In the genomic region with DNA sequence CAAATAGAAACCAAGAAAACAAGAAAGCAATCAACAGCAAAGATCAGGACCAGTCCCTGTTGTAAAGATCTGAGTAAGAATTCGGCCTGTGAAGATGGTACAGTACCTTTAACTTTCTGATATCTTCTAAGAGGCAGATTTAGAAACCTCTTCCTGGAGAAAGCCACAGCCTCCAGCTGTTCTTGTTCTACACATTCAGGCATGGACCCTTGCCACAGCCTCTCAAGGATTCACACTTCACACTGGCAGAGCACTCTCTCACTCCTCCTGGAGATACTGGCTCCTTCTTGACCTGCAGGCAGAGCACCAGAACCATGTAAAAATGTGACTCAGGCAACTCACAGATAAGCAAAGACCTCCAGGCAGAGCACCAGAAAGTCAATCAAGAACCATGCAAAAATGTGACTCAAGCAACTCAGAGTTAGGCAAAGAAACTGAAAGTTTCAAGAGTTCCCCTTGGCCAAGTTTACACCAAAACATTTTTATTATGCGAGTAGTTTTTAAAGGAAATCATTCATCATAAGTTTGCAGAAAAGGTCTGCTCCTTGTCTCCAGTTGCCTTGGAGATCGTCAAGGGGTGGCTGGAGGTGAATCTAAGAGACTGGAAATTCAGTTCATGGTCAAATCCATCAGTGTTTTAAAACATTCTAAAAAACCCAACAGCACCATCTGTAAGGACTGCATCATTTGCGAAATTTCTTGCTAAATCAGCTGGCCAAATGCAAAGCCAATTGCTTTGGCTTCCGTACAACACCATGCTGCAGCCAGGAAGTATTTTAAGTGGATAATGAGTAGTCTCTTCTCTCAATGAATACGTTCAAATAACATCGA, we compare ENCODE assay signal across 8 cellular contexts.
DNase-seq lines count a peak whose midpoint lies in the region; ATAC-seq and TF ChIP-seq lines count a peak whose summit lies in the region.

No MANE protein-coding gene starts in this region.

- POLR2A ChIA-PET in CD8-positive, alpha-beta T cell (lab: Charles Lee) = interaction anchor here (1.0 kb wide), 1 partner anchor 12 kb away, joined by 4 read pairs; no protein-coding TSS in a partner anchor
- POLR2A ChIA-PET in SK-N-SH (lab: Yijun Ruan, JAX) = no interaction called here
- POLR2A ChIA-PET in Caco-2 (lab: Charles Lee) = no interaction called here

- no peaks in the 10 kb centered on the region for H3K9me3 ChIP-seq in CD8-positive, alpha-beta T cell (ENCODE audit: low read length)
- H3K9me3 ChIP-seq in SK-N-SH (no peaks in the 10 kb centered on the region), vagina (no peaks in the 10 kb centered on the region), Caco-2 (no peaks in the 10 kb centered on the region)

- intact Hi-C loops in CD8-positive, alpha-beta T cell (cut with DNase I, micrococcal nuclease) = no loop called here
- intact Hi-C loops in vagina (cut with DNase I) (no loop called here), Caco-2 (cut with micrococcal nuclease; ENCODE audit: unreplicated experiment) (no loop called here)

- peak overlapping the region; percentile 73 for H3K27ac Mint-ChIP-seq in CD8-positive, alpha-beta T cell
- H3K27ac Mint-ChIP-seq in naive B cell (peak overlapping the region; percentile 22 to 93 (median 82)), Caco-2 (ENCODE audit: unreplicated experiment) (no peak overlapping the region)

- no peaks in the 10 kb centered on the region for H3K36me3 ChIP-seq in CD8-positive, alpha-beta T cell (ENCODE audit: insufficient read depth, low read length)
- H3K36me3 ChIP-seq in SK-N-SH (replicated peaks in 1 of 2; ENCODE audit: control insufficient read depth in 1 of 2, insufficient read depth in 2 of 2, low read length in 1 of 2) (no peaks in the 10 kb centered on the region), vagina (no peaks in the 10 kb centered on the region), Caco-2 (ENCODE audit: control insufficient read depth, insufficient read depth, low read length) (no peaks in the 10 kb centered on the region)

- CTCF ChIA-PET in CD8-positive, alpha-beta T cell (lab: Charles Lee) = no interaction called here
- CTCF ChIA-PET in SK-N-SH (lab: Yijun Ruan, JAX) (no interaction called here), Caco-2 (lab: Charles Lee) (no interaction called here)

- H3K27me3 Mint-ChIP-seq in CD8-positive, alpha-beta T cell (ENCODE audit: low read depth) = no peaks in the 10 kb centered on the region
- H3K27me3 Mint-ChIP-seq in naive B cell (no peaks in the 10 kb centered on the region), Caco-2 (ENCODE audit: insufficient read depth, unreplicated experiment) (no peaks in the 10 kb centered on the region)

- peak overlapping the region; percentile 5 for H3K4me3 ChIP-seq in CD8-positive, alpha-beta T cell (ENCODE audit: low read depth, low read length)
- H3K4me3 ChIP-seq in SK-N-SH (ENCODE audit: low read depth in 2 of 2, low read length in 1 of 2) (no peak overlapping the region), choroid plexus epithelial cell (ENCODE audit: low read depth, low read length) (no peak overlapping the region), vagina (no peak overlapping the region), Caco-2 (ENCODE audit: low read depth, low read length) (no peak overlapping the region)

- H3K9me3 Mint-ChIP-seq in CD8-positive, alpha-beta T cell = no peaks in the 10 kb centered on the region
- H3K9me3 Mint-ChIP-seq in naive B cell = peaks cover 0 to 10% (median 2%) of the 10 kb centered on the region in 7 donors
- H3K9me3 Mint-ChIP-seq in Caco-2 (ENCODE audit: unreplicated experiment) = peaks cover 10% of the 10 kb centered on the region

- no peak overlapping the region for H3K27ac ChIP-seq in CD8-positive, alpha-beta T cell (ENCODE audit: low read depth, low read length)
- peak overlapping the region; percentile 29 to 51; a peak in 2 of 4 replicates for H3K27ac ChIP-seq in SK-N-SH (ENCODE audit: low read depth in 2 of 2, low read length in 1 of 2)
- H3K27ac ChIP-seq in vagina = peak overlapping the region; percentile 28

- TF ChIP-seq EP300 in SK-N-SH (IDR thresholded peaks at IDR 0.05; ENCODE audit: borderline replicate concordance in 1 of 2, low read depth in 1 of 2, low read length in 1 of 2) = no peak

- no TSS peak for BruUV-seq in Caco-2 (replicated peaks; lab: Mats Ljungman, UMichigan)

- peak overlapping the region; percentile 57 for H3K4me3 Mint-ChIP-seq in CD8-positive, alpha-beta T cell
- H3K4me3 Mint-ChIP-seq in naive B cell (peak overlapping the region; percentile 25 to 95 (median 82)), Caco-2 (ENCODE audit: unreplicated experiment) (no peak overlapping the region)

- no peak overlapping the region for H3K9ac ChIP-seq in SK-N-SH

- H3K4me1 Mint-ChIP-seq in CD8-positive, alpha-beta T cell (ENCODE audit: low read depth) = peaks cover 92% of the 10 kb centered on the region
- H3K4me1 Mint-ChIP-seq in naive B cell (peaks cover 49 to 97% (median 77%) of the 10 kb centered on the region in 3 donors), Caco-2 (ENCODE audit: low read depth, unreplicated experiment) (peaks cover 19% of the 10 kb centered on the region)

- no peaks in the 10 kb centered on the region for H3K27me3 ChIP-seq in CD8-positive, alpha-beta T cell (ENCODE audit: insufficient read depth, low read length)
- H3K27me3 ChIP-seq in SK-N-SH (ENCODE audit: insufficient read depth) (no peaks in the 10 kb centered on the region), vagina (no peaks in the 10 kb centered on the region), Caco-2 (replicated peaks; ENCODE audit: control insufficient read depth, insufficient read depth, low read length) (no peaks in the 10 kb centered on the region)

- peak overlapping the region; percentile 6; the same call in 1 of the 2 replicates for H3K4me2 ChIP-seq in SK-N-SH

- 54% methylated on average over 7 of the region's 7 CpGs for WGBS in SK-N-SH (ENCODE audit: low lambda C conversion rate)

- no peaks in the 10 kb centered on the region for H3K36me3 Mint-ChIP-seq in CD8-positive, alpha-beta T cell
- no peaks in the 10 kb centered on the region for H3K36me3 Mint-ChIP-seq in naive B cell
- H3K36me3 Mint-ChIP-seq in Caco-2 (ENCODE audit: insufficient read depth, unreplicated experiment) = no peaks in the 10 kb centered on the region

- DNase-seq in CD8-positive, alpha-beta T cell = peak in 4 of 7 experiments; percentile 4 to 56 (median 24)
- DNase-seq in SK-N-SH (no peak), choroid plexus epithelial cell (ENCODE audit: low read depth) (peak; percentile 73), naive B cell (peak; percentile 26), vagina (ENCODE audit: extremely low spot score in 2 of 2) (no peak), Caco-2 (no peak)

- no peaks in the 10 kb centered on the region for H3K9me2 ChIP-seq in SK-N-SH

- no peak overlapping the region for H2AFZ ChIP-seq in SK-N-SH (ENCODE audit: low read depth)

- no peaks in the 10 kb centered on the region for H3F3A ChIP-seq in SK-N-SH (replicated peaks; ENCODE audit: insufficient read depth)

- no peak for TF ChIP-seq CTCF in CD8-positive, alpha-beta T cell (IDR thresholded peaks at IDR 0.05)
- no peak for TF ChIP-seq CTCF in SK-N-SH (IDR thresholded peaks at IDR 0.05)
- no peak for TF ChIP-seq CTCF in choroid plexus epithelial cell (conservative IDR thresholded peaks at IDR 0.05; ENCODE audit: low read depth, low read length)
- no peak for TF ChIP-seq CTCF in vagina (IDR thresholded peaks at IDR 0.05)
- TF ChIP-seq CTCF in Caco-2 (IDR thresholded peaks at IDR 0.05; ENCODE audit: insufficient read depth in 1 of 2, low read depth in 1 of 2, low read length in 1 of 2, severe bottlenecking in 1 of 2, unreplicated experiment in 1 of 2) = no peak

- peak; percentile 26 for TF ChIP-seq POLR2A in GM19193 (IDR thresholded peaks at IDR 0.05; ENCODE audit: extremely low read depth, insufficient read depth, insufficient read length)
- TF ChIP-seq POLR2A in vagina (IDR thresholded peaks at IDR 0.05) = no peak

- no peak for TF ChIP-seq RAD21 in SK-N-SH (IDR thresholded peaks at IDR 0.05; ENCODE audit: low read length)

- H3K79me2 ChIP-seq in SK-N-SH (ENCODE audit: insufficient read depth) = no peaks in the 10 kb centered on the region

- no peaks in the 10 kb centered on the region for H4K20me1 ChIP-seq in SK-N-SH (ENCODE audit: insufficient read depth)

- H3K4me1 ChIP-seq in CD8-positive, alpha-beta T cell (ENCODE audit: insufficient read depth, low read length) = peaks cover 76% of the 10 kb centered on the region
- peaks cover 2 to 32% of the 10 kb centered on the region in 2 experiments; a peak in 2 of 4 replicates for H3K4me1 ChIP-seq in SK-N-SH (ENCODE audit: control insufficient read depth in 1 of 2, insufficient read depth in 2 of 2, low read depth in 1 of 2, low read length in 1 of 2)
- H3K4me1 ChIP-seq in vagina = peaks cover 28% of the 10 kb centered on the region
- H3K4me1 ChIP-seq in Caco-2 = peaks cover 9% of the 10 kb centered on the region

- ATAC-seq in CD8-positive, alpha-beta T cell = peak; percentile 50
- ATAC-seq in HG03175 (IDR thresholded peaks at IDR 0.05; ENCODE audit: unreplicated experiment) (peak; percentile 64), naive B cell (ENCODE audit: low read depth in 2 of 2) (peak; percentile 52 to 64)

TF ChIP-seq in SK-N-SH, 30 proteins besides CTCF, POLR2A, EP300 and RAD21 (continues in another document):
- TF ChIP-seq, protein P1, sequence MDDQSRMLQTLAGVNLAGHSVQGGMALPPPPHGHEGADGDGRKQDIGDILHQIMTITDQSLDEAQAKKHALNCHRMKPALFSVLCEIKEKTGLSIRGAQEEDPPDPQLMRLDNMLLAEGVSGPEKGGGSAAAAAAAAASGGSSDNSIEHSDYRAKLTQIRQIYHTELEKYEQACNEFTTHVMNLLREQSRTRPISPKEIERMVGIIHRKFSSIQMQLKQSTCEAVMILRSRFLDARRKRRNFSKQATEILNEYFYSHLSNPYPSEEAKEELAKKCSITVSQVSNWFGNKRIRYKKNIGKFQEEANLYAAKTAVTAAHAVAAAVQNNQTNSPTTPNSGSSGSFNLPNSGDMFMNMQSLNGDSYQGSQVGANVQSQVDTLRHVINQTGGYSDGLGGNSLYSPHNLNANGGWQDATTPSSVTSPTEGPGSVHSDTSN (IDR thresholded peaks at IDR 0.05) = peak; percentile 46; the same call in 1 of the 2 replicates

Comparison
In these comparisons a context has a peak if more than half of its experiments do, and no peak if none do; other contexts are left out.
1. DNase-seq: peak in CD8-positive, alpha-beta T cell (4 of 7), choroid plexus epithelial cell (single experiment) and naive B cell (single experiment); none in SK-N-SH (single experiment), vagina (0 of 2) and Caco-2 (0 of 2).
2. Peak in every context shown above with its lines, with median percentiles within 50 percentile points of each other: ATAC-seq.